In genomic region chr18:8252371-8252770, GRCh38 we compare ENCODE assay signal across 1 cellular context.
TF ChIP-seq lines count a peak whose summit lies in the region.

No MANE protein-coding gene starts in this region.

TF ChIP-seq in GM23338, 12 proteins besides CTCF, POLR2A, EP300 and RAD21:
- TF ChIP-seq ZNF462 (CRISPR knock-in tag; IDR thresholded peaks at IDR 0.05), result no peak
- TF ChIP-seq EZH2 (IDR thresholded peaks at IDR 0.05; ENCODE audit: low read depth, unreplicated experiment), result no peak
- no peak for TF ChIP-seq NANOG (IDR thresholded peaks at IDR 0.05; ENCODE audit: borderline replicate concordance)
- no peak for TF ChIP-seq ZNF114 (CRISPR knock-in tag; IDR thresholded peaks at IDR 0.05)
- no peak for TF ChIP-seq ETS1 (IDR thresholded peaks at IDR 0.05)
- no peak for TF ChIP-seq STAT1 (IDR thresholded peaks at IDR 0.05; ENCODE audit: unreplicated experiment)
- TF ChIP-seq REST (IDR thresholded peaks at IDR 0.05; ENCODE audit: unreplicated experiment), result no peak
